Comparison of ENCODE assay signal across 1 cellular context in genomic region chr2:236818281-236819045, GRCh38.
TF ChIP-seq lines count a peak whose summit lies in the region.

No MANE protein-coding gene starts in this region.

TF ChIP-seq in GM23338, 12 proteins besides CTCF, POLR2A, EP300 and RAD21 (continued from another document):
- no peak for TF ChIP-seq ZNF462 (CRISPR knock-in tag; IDR thresholded peaks at IDR 0.05)
- no peak for TF ChIP-seq REST (IDR thresholded peaks at IDR 0.05; ENCODE audit: unreplicated experiment)
- no peak for TF ChIP-seq ETS1 (IDR thresholded peaks at IDR 0.05)
- TF ChIP-seq JUNB (IDR thresholded peaks at IDR 0.05; ENCODE audit: unreplicated experiment) = no peak
- no peak for TF ChIP-seq ZNF114 (CRISPR knock-in tag; IDR thresholded peaks at IDR 0.05)
